Comparison of ENCODE assay signal across 17 cellular contexts in genomic region chr1:211751438-211751837, GRCh38.
DNase-seq lines count a peak whose midpoint lies in the region; ATAC-seq, FAIRE-seq and TF ChIP-seq lines count a peak whose summit lies in the region.
"Had no signal": no experiment of that assay in that cellular context is flagged by ENCODE, and none has a peak within 500 bp of the region (broad histone marks: within the 10 kb centered on the region; RNA-seq: fewer than 3 reads in every experiment).

No MANE protein-coding gene starts in this region.

- H3K4me1 Mint-ChIP-seq in activated T-cell treated with anti-CD3 and anti-CD28 coated beads, Interleukin-2, amount 50 U/mL, for 24 hours (ENCODE audit: low read depth): peaks cover 3% of the 10 kb centered on the region
- H3K4me1 Mint-ChIP-seq in activated T-cell treated with anti-CD3 and anti-CD28 coated beads, Interleukin-2, amount 50 U/mL, for 4 hours (ENCODE audit: low read depth): peaks cover 3% of the 10 kb centered on the region
- H3K4me1 Mint-ChIP-seq in stimulated activated naive B cell treated with anti-CD40 and anti-IgM and Interleukin-4, amounts not matched to agents 10 μg/mL and 1 μg/mL and 100 μg/mL, for 72 hours: no peaks in the 10 kb centered on the region
- H3K4me1 Mint-ChIP-seq in activated naive CD4-positive, alpha-beta T cell treated with anti-CD3 and anti-CD28 coated beads, Interleukin-2, amount 10 ng/mL, durations not matched to agents 7 days and 5 days: peaks cover 4% of the 10 kb centered on the region

- WGBS in GM12878 (ENCODE audit: insufficient coverage, insufficient replicate concordance, low lambda C conversion rate, missing lambda C conversion rate): 18% methylated on average over 3 of the region's 3 CpGs
- WGBS in prostate gland: 83% methylated on average over 3 of the region's 3 CpGs

- H3K27ac ChIP-seq in GM12878 (ENCODE audit: control insufficient read depth, insufficient read depth) (no peak overlapping the region), prostate gland (no peak overlapping the region)
- H3K27ac ChIP-seq: GM23248, PC-9, SJCRH30 had no signal

- TF ChIP-seq CTCF in GM12878 (IDR thresholded peaks at IDR 0.05 in 2 of 3, conservative IDR thresholded peaks at IDR 0.05 in 1 of 3; ENCODE audit: control insufficient read depth in 2 of 3, extremely low read depth in 1 of 3, insufficient read depth in 1 of 3, low read depth in 3 of 3, low read length in 3 of 3) (no peak), prostate gland (IDR thresholded peaks at IDR 0.05) (no peak)

- H3K27me3 Mint-ChIP-seq in activated T-cell treated with anti-CD3 and anti-CD28 coated beads, Interleukin-2, amount 50 U/mL, for 24 hours: no peaks in the 10 kb centered on the region
- H3K27me3 Mint-ChIP-seq in activated T-cell treated with anti-CD3 and anti-CD28 coated beads, Interleukin-2, amount 50 U/mL, for 4 hours (ENCODE audit: low read depth): no peaks in the 10 kb centered on the region
- no peaks in the 10 kb centered on the region for H3K27me3 Mint-ChIP-seq in stimulated activated naive B cell treated with anti-CD40 and anti-IgM and Interleukin-4, amounts not matched to agents 10 μg/mL and 1 μg/mL and 100 μg/mL, for 72 hours
- H3K27me3 Mint-ChIP-seq in activated naive CD4-positive, alpha-beta T cell treated with anti-CD3 and anti-CD28 coated beads, Interleukin-2, amount 10 ng/mL, durations not matched to agents 7 days and 5 days: no peaks in the 10 kb centered on the region

- H2AFZ ChIP-seq in GM12878 (ENCODE audit: control insufficient read depth, low read depth, low read length): no peak overlapping the region
- H2AFZ ChIP-seq: GM23248, PC-9 had no signal

- peak overlapping the region; percentile 51 for H3K27ac Mint-ChIP-seq in activated T-cell treated with anti-CD3 and anti-CD28 coated beads, Interleukin-2, amount 50 U/mL, for 24 hours
- H3K27ac Mint-ChIP-seq in stimulated activated naive B cell treated with anti-CD40 and anti-IgM and Interleukin-4, amounts not matched to agents 10 μg/mL and 1 μg/mL and 100 μg/mL, for 72 hours: no peak overlapping the region
- no peak overlapping the region for H3K27ac Mint-ChIP-seq in activated naive CD4-positive, alpha-beta T cell treated with anti-CD3 and anti-CD28 coated beads, Interleukin-2, amount 10 ng/mL, durations not matched to agents 7 days and 5 days

- intact Hi-C loops in GM12878 (cut with micrococcal nuclease; ENCODE audit: unreplicated experiment): no loop called here
- intact Hi-C loops in prostate gland (cut with DNase I): no loop called here

- H3K9ac ChIP-seq in GM12878 (ENCODE audit: control insufficient read depth, insufficient read depth, low read length): no peak overlapping the region
- H3K9ac ChIP-seq: GM23248 had no signal

- CTCF ChIA-PET in GM12878 (lab: Yijun Ruan, JAX): interaction anchor here (2.2 kb wide), 1 partner anchor 54 kb away, joined by 8 read pairs; no protein-coding TSS in a partner anchor
- CTCF ChIA-PET in activated naive CD4-positive, alpha-beta T cell treated with anti-CD3 and anti-CD28 coated beads, Interleukin-2, amount 10 ng/mL, durations not matched to agents 7 days and 5 days (lab: Charles Lee): no interaction called here

- RAD21 ChIA-PET in GM12878 (lab: Charles Lee; ENCODE audit: unreplicated experiment): interaction anchor here (0.7 kb wide), 1 partner anchor 10 kb away, joined by 3 read pairs; no protein-coding TSS in a partner anchor

- no peak overlapping the region for H3K4me3 Mint-ChIP-seq in activated T-cell treated with anti-CD3 and anti-CD28 coated beads, Interleukin-2, amount 50 U/mL, for 24 hours
- no peak overlapping the region for H3K4me3 Mint-ChIP-seq in activated T-cell treated with anti-CD3 and anti-CD28 coated beads, Interleukin-2, amount 50 U/mL, for 4 hours
- H3K4me3 Mint-ChIP-seq in stimulated activated naive B cell treated with anti-CD40 and anti-IgM and Interleukin-4, amounts not matched to agents 10 μg/mL and 1 μg/mL and 100 μg/mL, for 72 hours: no peak overlapping the region
- no peak overlapping the region for H3K4me3 Mint-ChIP-seq in activated naive CD4-positive, alpha-beta T cell treated with anti-CD3 and anti-CD28 coated beads, Interleukin-2, amount 10 ng/mL, durations not matched to agents 7 days and 5 days

- H3K27me3 ChIP-seq in GM12878 (replicated peaks in 1 of 2; ENCODE audit: control insufficient read depth in 2 of 2, insufficient read depth in 2 of 2, low read length in 1 of 2) (no peaks in the 10 kb centered on the region), prostate gland (replicated peaks; ENCODE audit: insufficient read depth) (no peaks in the 10 kb centered on the region)
- H3K27me3 ChIP-seq: SJCRH30 had no signal

- H3K9me3 ChIP-seq in GM12878 (replicated peaks; ENCODE audit: control insufficient read depth, insufficient read depth, low read length): no peaks in the 10 kb centered on the region
- no peaks in the 10 kb centered on the region for H3K9me3 ChIP-seq in prostate gland
- H3K9me3 ChIP-seq: SJCRH30 had no signal

- no peak for TF ChIP-seq POLR2A in GM12878 (IDR thresholded peaks at IDR 0.05; ENCODE audit: low read depth, low read length)
- TF ChIP-seq POLR2A in prostate gland (IDR thresholded peaks at IDR 0.05): no peak

- BruUV-seq in GM12878 (replicated peaks; lab: Mats Ljungman, UMichigan): no TSS peak

- H4K20me1 ChIP-seq in GM12878 (ENCODE audit: control insufficient read depth, insufficient read depth): no peaks in the 10 kb centered on the region

- H3K4me1 ChIP-seq in GM12878 (ENCODE audit: control insufficient read depth, insufficient read depth, low read length): peaks cover 3% of the 10 kb centered on the region; the same call in 1 of the 2 replicates
- H3K4me1 ChIP-seq in prostate gland (replicated peaks): no peaks in the 10 kb centered on the region

- no peak for DNase-seq in activated T-cell treated with anti-CD3 and anti-CD28 coated beads, Interleukin-2, amount 50 U/mL, for 24 hours
- no peak for DNase-seq in activated T-cell treated with anti-CD3 and anti-CD28 coated beads, Interleukin-2, amount 50 U/mL, for 4 hours
- DNase-seq in GM12878 (ENCODE audit: low read depth, low spot score): no peak
- no peak for DNase-seq in stimulated activated naive B cell treated with anti-CD40 and anti-IgM and Interleukin-4, amounts not matched to agents 10 μg/mL and 1 μg/mL and 100 μg/mL, for 72 hours
- no peak for DNase-seq in activated naive CD4-positive, alpha-beta T cell treated with anti-CD3 and anti-CD28 coated beads, Interleukin-2, amount 10 ng/mL, durations not matched to agents 7 days and 5 days
- no peak for DNase-seq in prostate gland (ENCODE audit: low spot score)
- DNase-seq: C1 segment of cervical spinal cord, GF-D8, GM23248, HCEC 1CT, NCI-H187, NCI-H345, NCI-H69, PC-9, SJCRH30 had no signal

- H3K79me2 ChIP-seq in GM12878 (ENCODE audit: control insufficient read depth, insufficient read depth, low read length): no peaks in the 10 kb centered on the region

- H3K9me3 Mint-ChIP-seq in activated T-cell treated with anti-CD3 and anti-CD28 coated beads, Interleukin-2, amount 50 U/mL, for 24 hours: no peaks in the 10 kb centered on the region
- no peaks in the 10 kb centered on the region for H3K9me3 Mint-ChIP-seq in activated T-cell treated with anti-CD3 and anti-CD28 coated beads, Interleukin-2, amount 50 U/mL, for 4 hours
- H3K9me3 Mint-ChIP-seq in stimulated activated naive B cell treated with anti-CD40 and anti-IgM and Interleukin-4, amounts not matched to agents 10 μg/mL and 1 μg/mL and 100 μg/mL, for 72 hours: no peaks in the 10 kb centered on the region
- H3K9me3 Mint-ChIP-seq in activated naive CD4-positive, alpha-beta T cell treated with anti-CD3 and anti-CD28 coated beads, Interleukin-2, amount 10 ng/mL, durations not matched to agents 7 days and 5 days: no peaks in the 10 kb centered on the region

- H3K36me3 ChIP-seq in GM12878 (ENCODE audit: control insufficient read depth in 2 of 2, insufficient read depth in 2 of 2, low read length in 1 of 2) (peaks cover 0 to 15% of the 10 kb centered on the region in 2 experiments; a peak in 1 of 4 replicates), prostate gland (no peaks in the 10 kb centered on the region)

- H3K4me2 ChIP-seq in GM12878 (ENCODE audit: control insufficient read depth, insufficient read depth): no peak overlapping the region
- H3K4me2 ChIP-seq: PC-9 had no signal

- peaks cover 34% of the 10 kb centered on the region for H3K36me3 Mint-ChIP-seq in activated T-cell treated with anti-CD3 and anti-CD28 coated beads, Interleukin-2, amount 50 U/mL, for 24 hours (ENCODE audit: low read depth)
- peaks cover 18% of the 10 kb centered on the region for H3K36me3 Mint-ChIP-seq in activated T-cell treated with anti-CD3 and anti-CD28 coated beads, Interleukin-2, amount 50 U/mL, for 4 hours (ENCODE audit: insufficient read depth)
- H3K36me3 Mint-ChIP-seq in stimulated activated naive B cell treated with anti-CD40 and anti-IgM and Interleukin-4, amounts not matched to agents 10 μg/mL and 1 μg/mL and 100 μg/mL, for 72 hours: peaks cover 5 to 16% of the 10 kb centered on the region in 2 donors
- peaks cover 38% of the 10 kb centered on the region for H3K36me3 Mint-ChIP-seq in activated naive CD4-positive, alpha-beta T cell treated with anti-CD3 and anti-CD28 coated beads, Interleukin-2, amount 10 ng/mL, durations not matched to agents 7 days and 5 days

- SMC1A ChIA-PET in GM12878 (lab: Charles Lee; ENCODE audit: uncharacterized antibody, unreplicated experiment): interaction anchor here (0.8 to 5.3 kb wide), 4 partner anchors 53 to 77 kb away, joined by 3 to 23 read pairs (median 4); no protein-coding TSS in a partner anchor

- in situ Hi-C loops in GM12878 (cut with MboI): no loop called here

- H3K4me3 ChIP-seq in GM12878 (no peak overlapping the region), prostate gland (no peak overlapping the region)
- H3K4me3 ChIP-seq: GM23248, PC-9, SJCRH30 had no signal

- TF ChIP-seq EP300 in GM12878 (IDR thresholded peaks at IDR 0.05; ENCODE audit: borderline replicate concordance in 1 of 2, control insufficient read depth in 1 of 2, low read depth in 2 of 2, low read length in 2 of 2): no peak

- TF ChIP-seq RAD21 in GM12878 (IDR thresholded peaks at IDR 0.05; ENCODE audit: insufficient read depth, low read depth, low read length): no peak

- POLR2A ChIA-PET in GM12878 (lab: Charles Lee): no interaction called here

- no peak for FAIRE-seq in GM12878 (lab: Jason Lieb, UNC)

- no peak for ATAC-seq in activated T-cell treated with anti-CD3 and anti-CD28 coated beads, Interleukin-2, amount 50 U/mL, for 4 hours
- ATAC-seq in GM21529 (IDR thresholded peaks at IDR 0.05; ENCODE audit: unreplicated experiment): peak; percentile 52
- peak; percentile 63 for ATAC-seq in GM12878
- peak; percentile 27 to 33 for ATAC-seq in stimulated activated naive B cell treated with anti-CD40 and anti-IgM and Interleukin-4, amounts not matched to agents 10 μg/mL and 1 μg/mL and 100 μg/mL, for 72 hours (replicated peaks)
- ATAC-seq in GM18520 (IDR thresholded peaks at IDR 0.05; ENCODE audit: unreplicated experiment): no peak

TF ChIP-seq in GM12878, 131 proteins besides CTCF, POLR2A, EP300 and RAD21 (continues in another document):
- no peak for TF ChIP-seq SREBF2 (IDR thresholded peaks at IDR 0.05; ENCODE audit: low read length)

Comparison
In these comparisons a context has a peak if more than half of its experiments do, and no peak if none do; other contexts are left out.
1. ATAC-seq: peak in GM21529 (single experiment), GM12878 (single experiment) and stimulated activated naive B cell treated with anti-CD40 and anti-IgM and Interleukin-4, amounts not matched to agents 10 μg/mL and 1 μg/mL and 100 μg/mL, for 72 hours (2 of 2); none in activated T-cell treated with anti-CD3 and anti-CD28 coated beads, Interleukin-2, amount 50 U/mL, for 4 hours (0 of 2) and GM18520 (single experiment).